ENCODE assay signal across 17 cellular contexts in genomic region chr15:60928987-60929386, GRCh38.
DNase-seq lines count a peak whose midpoint lies in the region; ATAC-seq, FAIRE-seq and TF ChIP-seq lines count a peak whose summit lies in the region.
"Had no signal": no experiment of that assay in that cellular context is flagged by ENCODE, and none has a peak within 500 bp of the region (broad histone marks: within the 10 kb centered on the region; RNA-seq: fewer than 3 reads in every experiment).

No MANE protein-coding gene starts in this region.

- no peak overlapping the region for H3K4me3 ChIP-seq in smooth muscle cell
- H3K4me3 ChIP-seq: GM12878, GM23338 had no signal

- no peak overlapping the region for H3K9ac ChIP-seq in smooth muscle cell (ENCODE audit: low read depth)
- H3K9ac ChIP-seq: KMS-11 had no signal

- H4K20me1 ChIP-seq in smooth muscle cell (ENCODE audit: low read depth) = peaks cover 85% of the 10 kb centered on the region

- no peak for FAIRE-seq in D721Med (lab: Jason Lieb, UNC)
- FAIRE-seq: GM12878 had no signal

- H2AFZ ChIP-seq in smooth muscle cell (ENCODE audit: low read depth) = no peak overlapping the region
- H2AFZ ChIP-seq: GM23338 had no signal

- H3K4me2 ChIP-seq in smooth muscle cell = no peak overlapping the region
- H3K4me2 ChIP-seq: GM23338, KMS-11 had no signal

- no peaks in the 10 kb centered on the region for H3K27me3 Mint-ChIP-seq in progenitor cell of endocrine pancreas
- H3K27me3 Mint-ChIP-seq in natural killer cell treated with Interleukin-12 subunit alpha and Interleukin-12 subunit beta and Interleukin-15 and Interleukin-18, amount 100 ng/mL, for 72 hours = peaks cover 12 to 21% of the 10 kb centered on the region in 2 donors
- H3K27me3 Mint-ChIP-seq: CD4-positive, alpha-beta memory T cell had no signal

- no peaks in the 10 kb centered on the region for H3K79me2 ChIP-seq in smooth muscle cell (ENCODE audit: low read depth)

- H3K9me3 ChIP-seq in smooth muscle cell (replicated peaks; ENCODE audit: low read depth) = no peaks in the 10 kb centered on the region

- peaks cover 26% of the 10 kb centered on the region for H3K4me1 Mint-ChIP-seq in progenitor cell of endocrine pancreas (ENCODE audit: low read depth)
- peaks cover 0 to 4% of the 10 kb centered on the region in 2 donors for H3K4me1 Mint-ChIP-seq in natural killer cell treated with Interleukin-12 subunit alpha and Interleukin-12 subunit beta and Interleukin-15 and Interleukin-18, amount 100 ng/mL, for 72 hours (ENCODE audit: low read depth in 2 of 2)

- no peak for TF ChIP-seq CTCF in progenitor cell of endocrine pancreas (IDR thresholded peaks at IDR 0.05; ENCODE audit: unreplicated experiment)
- TF ChIP-seq CTCF in D721Med (IDR thresholded peaks at IDR 0.05; ENCODE audit: insufficient read depth, missing control alignments) = no peak
- no peak for TF ChIP-seq CTCF in smooth muscle cell (IDR thresholded peaks at IDR 0.05; ENCODE audit: borderline replicate concordance, insufficient read depth, poor library complexity, severe bottlenecking)

- H3F3A ChIP-seq in smooth muscle cell (ENCODE audit: low read depth) = no peaks in the 10 kb centered on the region

- no peaks in the 10 kb centered on the region for H3K9me3 Mint-ChIP-seq in progenitor cell of endocrine pancreas (ENCODE audit: low read depth)
- H3K9me3 Mint-ChIP-seq in natural killer cell treated with Interleukin-12 subunit alpha and Interleukin-12 subunit beta and Interleukin-15 and Interleukin-18, amount 100 ng/mL, for 72 hours = no peaks in the 10 kb centered on the region
- H3K9me3 Mint-ChIP-seq: CD4-positive, alpha-beta memory T cell; GM23338 had no signal

- peaks cover 3% of the 10 kb centered on the region for H3K4me1 ChIP-seq in smooth muscle cell (ENCODE audit: low read depth)

- WGBS in smooth muscle cell (ENCODE audit: low lambda C conversion rate) = 98% methylated on average over 3 of the region's 3 CpGs

- no peaks in the 10 kb centered on the region for H3K36me3 Mint-ChIP-seq in progenitor cell of endocrine pancreas (ENCODE audit: insufficient read depth)
- no peaks in the 10 kb centered on the region for H3K36me3 Mint-ChIP-seq in natural killer cell treated with Interleukin-12 subunit alpha and Interleukin-12 subunit beta and Interleukin-15 and Interleukin-18, amount 100 ng/mL, for 72 hours
- H3K36me3 Mint-ChIP-seq: CD4-positive, alpha-beta memory T cell had no signal

- no peak overlapping the region for H3K27ac ChIP-seq in smooth muscle cell (ENCODE audit: low read depth)
- H3K27ac ChIP-seq: 22Rv1, KMS-11 had no signal

- H3K27me3 ChIP-seq in smooth muscle cell (ENCODE audit: low read depth) = peaks cover 6% of the 10 kb centered on the region

- no peak for ATAC-seq in natural killer cell treated with Interleukin-12 subunit alpha and Interleukin-12 subunit beta and Interleukin-15 and Interleukin-18, amount 100 ng/mL, for 72 hours
- ATAC-seq: GM12878, GM23338 had no signal

- H3K36me3 ChIP-seq in smooth muscle cell (ENCODE audit: low read depth) = no peaks in the 10 kb centered on the region

- peak overlapping the region; percentile 93 for H3K27ac Mint-ChIP-seq in progenitor cell of endocrine pancreas
- no peak overlapping the region for H3K27ac Mint-ChIP-seq in natural killer cell treated with Interleukin-12 subunit alpha and Interleukin-12 subunit beta and Interleukin-15 and Interleukin-18, amount 100 ng/mL, for 72 hours
- H3K27ac Mint-ChIP-seq: CD4-positive, alpha-beta memory T cell; GM23338 had no signal

- DNase-seq in NCI-H510A treated with DMSO at 0.1 percent for 48 hours (lab: John Stamatoyannopoulos, UW) (peak; percentile 21), NCI-H510A (lab: John Stamatoyannopoulos, UW) (no peak), NCI-H146 (lab: John Stamatoyannopoulos, UW) (peak; percentile 88), NCI-H345 treated with DMSO at 0.1 percent for 48 hours (lab: John Stamatoyannopoulos, UW; ENCODE audit: unreplicated experiment) (peak; percentile 68), progenitor cell of endocrine pancreas (ENCODE audit: low spot score, unreplicated experiment) (no peak), D721Med (ENCODE audit: insufficient read length, low spot score) (no peak), smooth muscle cell (lab: John Stamatoyannopoulos, UW; ENCODE audit: unreplicated experiment) (no peak)
- DNase-seq in natural killer cell treated with Interleukin-12 subunit alpha and Interleukin-12 subunit beta and Interleukin-15 and Interleukin-18, amount 100 ng/mL, for 72 hours (ENCODE audit: low spot score) = no peak
- DNase-seq: CD4-positive, alpha-beta memory T cell; DND-41; GDM1; NCI-H1048; NCI-H1930 had no signal

- peak overlapping the region; percentile 20 for H3K4me3 Mint-ChIP-seq in progenitor cell of endocrine pancreas (ENCODE audit: low read depth)
- H3K4me3 Mint-ChIP-seq in natural killer cell treated with Interleukin-12 subunit alpha and Interleukin-12 subunit beta and Interleukin-15 and Interleukin-18, amount 100 ng/mL, for 72 hours = no peak overlapping the region
- H3K4me3 Mint-ChIP-seq: CD4-positive, alpha-beta memory T cell; GM23338 had no signal

Comparison
In these comparisons a context has a peak if more than half of its experiments do, and no peak if none do; other contexts are left out.
1. DNase-seq: peak in NCI-H510A treated with DMSO at 0.1 percent for 48 hours (single experiment), NCI-H146 (single experiment) and NCI-H345 treated with DMSO at 0.1 percent for 48 hours (single experiment); none in NCI-H510A (single experiment), progenitor cell of endocrine pancreas (single experiment), natural killer cell treated with Interleukin-12 subunit alpha and Interleukin-12 subunit beta and Interleukin-15 and Interleukin-18, amount 100 ng/mL, for 72 hours (single experiment), D721Med (single experiment) and smooth muscle cell (single experiment).